Comparison of ENCODE assay signal across 8 cellular contexts in genomic region chrX:38327007-38327774, GRCh38. TPM values are rescaled to one million over a fixed set of nuclear protein-coding genes. Genes with fewer than 3 reads are reported as not detected.
DNase-seq lines count a peak whose midpoint lies in the region; ATAC-seq and TF ChIP-seq lines count a peak whose summit lies in the region.

RPGR (minus strand) TSS chrX:38327509; CDS start chrX:38327367, 142 bp downstream.

- ATAC-seq in HG02840 (IDR thresholded peaks at IDR 0.05; ENCODE audit: low FRiP score, unreplicated experiment) (peak; percentile 97), left cardiac atrium (peak; percentile 98 to 99), upper lobe of left lung (ENCODE audit: low FRiP score in 2 of 2) (peak; percentile 97 to 99)

- no peaks in the 10 kb centered on the region for H3K27me3 ChIP-seq in adrenal gland
- no peaks in the 10 kb centered on the region for H3K27me3 ChIP-seq in upper lobe of left lung

- WGBS in adrenal gland, 4 donors = 1 to 36% (median 32%) methylated on average over 34 to 67 of the region's 67 CpGs; no CpG with 5 or more reads in 1 of the 4 donors
- 46% methylated on average over 45 of the region's 67 CpGs; no CpG with 5 or more reads in 1 of the 2 donors for WGBS in upper lobe of left lung, 2 donors

- H3K4me3 ChIP-seq in GM12875 (ENCODE audit: low read depth, low read length) = peak within 1 kb of the TSS; percentile 70
- peak within 1 kb of the TSS; percentile 4 to 94 (median 66) for H3K4me3 ChIP-seq in adrenal gland
- peak within 1 kb of the TSS; percentile 33 to 74 (median 63) for H3K4me3 ChIP-seq in upper lobe of left lung

- TF ChIP-seq POLR2A in adrenal gland (IDR thresholded peaks at IDR 0.05) = peak in 1 of 2 donors; percentile 41
- TF ChIP-seq POLR2A in upper lobe of left lung (IDR thresholded peaks at IDR 0.05) = peak in 2 of 4 donors; percentile 74 to 84

- no peaks in the 10 kb centered on the region for H3K36me3 ChIP-seq in adrenal gland (replicated peaks in 1 of 2)
- no peaks in the 10 kb centered on the region for H3K36me3 ChIP-seq in upper lobe of left lung

- no peaks in the 10 kb centered on the region for H3K4me1 ChIP-seq in adrenal gland (replicated peaks in 1 of 2)
- H3K4me1 ChIP-seq in upper lobe of left lung = no peaks in the 10 kb centered on the region

- TF ChIP-seq CTCF in GM12875 (IDR thresholded peaks at IDR 0.05; ENCODE audit: borderline replicate concordance, insufficient read depth, low read depth, low read length) (peak; percentile 81), adrenal gland (IDR thresholded peaks at IDR 0.05) (peak; percentile 46 to 82 (median 72)), upper lobe of left lung (IDR thresholded peaks at IDR 0.05) (peak; percentile 70 to 92 (median 88))

- TF ChIP-seq EP300 in upper lobe of left lung (IDR thresholded peaks at IDR 0.05) = no peak

- no peaks in the 10 kb centered on the region for H3K9me3 ChIP-seq in adrenal gland (replicated peaks in 1 of 3)
- H3K9me3 ChIP-seq in upper lobe of left lung = no peaks in the 10 kb centered on the region

- peak within 1 kb of the TSS in 4 of 5 donors; percentile 68 to 94 (median 72) for H3K27ac ChIP-seq in adrenal gland
- H3K27ac ChIP-seq in upper lobe of left lung = peak within 1 kb of the TSS; percentile 85 to 94 (median 90)

- intact Hi-C loops in adrenal gland (cut with DNase I) = no loop called here
- intact Hi-C loops in left cardiac atrium (cut with DNase I) = no loop called here
- intact Hi-C loops in posterior vena cava (cut with DNase I) = no loop called here

- DNase-seq in NCI-H1417 treated with DMSO at 0.1 percent for 48 hours (lab: John Stamatoyannopoulos, UW) (peak; percentile 92), SW480 (ENCODE audit: low spot score) (peak; percentile 90), adrenal gland (peak; percentile 92 to 97 (median 95)), left cardiac atrium (peak; percentile 94), posterior vena cava (ENCODE audit: low spot score) (peak; percentile 98), upper lobe of left lung (peak; percentile 95)

RNA-seq across cellular contexts. Expression of gene RPGR, which starts in this region (rescaled TPM):
- 1 to 10 TPM; 3.6 to 8.9 (median 6.7) TPM for total RNA-seq in adrenal gland
- 10 to 100 TPM; 12.1 to 22.0 (median 17.4) TPM for polyA plus RNA-seq in adrenal gland
- 10 to 100 TPM in 1 of 2 donors, 1 to 10 TPM in 1; 5.9 to 12.4 TPM for total RNA-seq in left cardiac atrium
- total RNA-seq in posterior vena cava = 10 to 100 TPM; 17.0 to 24.0 TPM
- total RNA-seq in upper lobe of left lung = 10 to 100 TPM; 15.8 to 82.8 (median 30.1) TPM

Comparison
In these comparisons a context has a peak if more than half of its experiments do, and no peak if none do; other contexts are left out.
1. Peak in every context shown above with its lines: DNase-seq, ATAC-seq, H3K4me3 ChIP-seq and H3K27ac ChIP-seq.